Comparison of ENCODE assay signal across 22 cellular contexts in genomic region chr6:141472123-141472522, GRCh38.
DNase-seq lines count a peak whose midpoint lies in the region; FAIRE-seq and TF ChIP-seq lines count a peak whose summit lies in the region.
"Had no signal": no experiment of that assay in that cellular context is flagged by ENCODE, and none has a peak within 500 bp of the region (broad histone marks: within the 10 kb centered on the region; RNA-seq: fewer than 3 reads in every experiment).

No MANE protein-coding gene starts in this region.

- no peak overlapping the region for H3K27ac Mint-ChIP-seq in astrocyte (ENCODE audit: unreplicated experiment)
- H3K27ac Mint-ChIP-seq in neural crest cell (ENCODE audit: unreplicated experiment): no peak overlapping the region
- H3K27ac Mint-ChIP-seq: B cell; CD4-positive, alpha-beta T cell had no signal

- intact Hi-C loops in kidney (cut with DNase I): no loop called here

- H3K36me3 Mint-ChIP-seq in astrocyte (ENCODE audit: low read depth, unreplicated experiment): no peaks in the 10 kb centered on the region
- H3K36me3 Mint-ChIP-seq in neural crest cell (ENCODE audit: low read depth): peaks cover 14% of the 10 kb centered on the region

- H2AFZ ChIP-seq in astrocyte (ENCODE audit: low read depth, low read length): no peak overlapping the region

- H3K9me3 Mint-ChIP-seq in astrocyte (ENCODE audit: unreplicated experiment) (no peaks in the 10 kb centered on the region), neural crest cell (peaks cover 16% of the 10 kb centered on the region)
- H3K9me3 Mint-ChIP-seq: CD4-positive, alpha-beta T cell had no signal

- peak; percentile 26 for DNase-seq in astrocyte (ENCODE audit: low read depth)
- no peak for DNase-seq in neural crest cell (ENCODE audit: low read depth, low spot score)
- no peak for DNase-seq in NCI-H510A (lab: John Stamatoyannopoulos, UW)
- DNase-seq in stimulated activated CD4-positive, alpha-beta T cell treated with anti-CD3 and anti-CD28 coated beads, Interleukin-4, amount 100 ng/mL, for 4 hours: no peak
- DNase-seq in NCI-H187 (lab: John Stamatoyannopoulos, UW): no peak
- DNase-seq in kidney: no peak
- DNase-seq: Caco-2; CD4-positive, alpha-beta T cell; DMS153; GF-D8; HCEC 1CT; NCI-H1417 treated with DMSO at 0.1 percent for 48 hours; NCI-H1930; NCI-H2171; NCI-H446; NCI-H69; Right ventricle myocardium superior had no signal

- H3K9me3 ChIP-seq in BLaER1 treated with 17β-estradiol and CSF1 and Interleukin-3, amounts not matched to agents 10 nM and 100 nM (replicated peaks in 1 of 11): peaks cover 0 to 33% (median 28%) of the 10 kb centered on the region in 11 experiments; a peak in 15 of 22 replicates
- H3K9me3 ChIP-seq in HUES64 (ENCODE audit: insufficient read depth, low read depth, low read length) (peaks cover 28% of the 10 kb centered on the region), astrocyte (ENCODE audit: insufficient read depth, low read depth, low read length) (no peaks in the 10 kb centered on the region), kidney (ENCODE audit: control insufficient read depth in 1 of 2, low read length in 2 of 2) (no peaks in the 10 kb centered on the region)
- H3K9me3 ChIP-seq: Caco-2 had no signal

- H3K9ac ChIP-seq in BLaER1 treated with 17β-estradiol and CSF1 and Interleukin-3, amounts not matched to agents 10 nM and 100 nM: no peak overlapping the region
- H3K9ac ChIP-seq in HUES64 (ENCODE audit: low read depth, low read length) (no peak overlapping the region), astrocyte (ENCODE audit: low read length) (no peak overlapping the region), kidney (ENCODE audit: low read length in 2 of 2) (no peak overlapping the region)
- H3K9ac ChIP-seq: KMS-11 had no signal

- TF ChIP-seq CTCF in astrocyte (IDR thresholded peaks at IDR 0.05; ENCODE audit: insufficient read depth, low read depth, low read length) (no peak), neural crest cell (conservative IDR thresholded peaks at IDR 0.05) (no peak), kidney (IDR thresholded peaks at IDR 0.05; ENCODE audit: borderline replicate concordance, extremely low read depth, insufficient read depth) (no peak)

- peaks cover 0 to 19% (median 10%) of the 10 kb centered on the region in 10 experiments; a peak in 12 of 20 replicates for H3K4me1 ChIP-seq in BLaER1 treated with 17β-estradiol and CSF1 and Interleukin-3, amounts not matched to agents 10 nM and 100 nM
- H3K4me1 ChIP-seq in HUES64 (ENCODE audit: insufficient read depth, low read length) (peaks cover 21% of the 10 kb centered on the region; the same call in 1 of the 2 replicates), astrocyte (ENCODE audit: insufficient read depth, low read length) (no peaks in the 10 kb centered on the region), kidney (ENCODE audit: control insufficient read depth in 1 of 2, insufficient read depth in 1 of 2, low read depth in 1 of 2, low read length in 2 of 2) (no peaks in the 10 kb centered on the region)
- H3K4me1 ChIP-seq: Caco-2 had no signal

- H3K4me3 Mint-ChIP-seq in astrocyte (ENCODE audit: unreplicated experiment) (no peak overlapping the region), neural crest cell (peak overlapping the region; percentile 14)
- H3K4me3 Mint-ChIP-seq: B cell; CD4-positive, alpha-beta T cell had no signal

- no peaks in the 10 kb centered on the region for H4K20me1 ChIP-seq in BLaER1 treated with 17β-estradiol and CSF1 and Interleukin-3, amounts not matched to agents 10 nM and 100 nM
- no peaks in the 10 kb centered on the region for H4K20me1 ChIP-seq in astrocyte (ENCODE audit: insufficient read depth, low read length)

- no peaks in the 10 kb centered on the region for H3K36me3 ChIP-seq in BLaER1 treated with 17β-estradiol and CSF1 and Interleukin-3, amounts not matched to agents 10 nM and 100 nM
- H3K36me3 ChIP-seq in HUES64 (ENCODE audit: insufficient read depth, low read length) (no peaks in the 10 kb centered on the region), astrocyte (ENCODE audit: insufficient read depth, low read length) (no peaks in the 10 kb centered on the region), kidney (ENCODE audit: control insufficient read depth in 1 of 2, insufficient read depth in 2 of 2, low read length in 2 of 2) (no peaks in the 10 kb centered on the region)

- WGBS in HUES64: 66% methylated on average over 2 of the region's 2 CpGs

- no peak overlapping the region for H3K27ac ChIP-seq in BLaER1 treated with 17β-estradiol and CSF1 and Interleukin-3, amounts not matched to agents 10 nM and 100 nM
- peak overlapping the region; percentile 68 for H3K27ac ChIP-seq in HUES64 (ENCODE audit: low read depth, low read length)
- H3K27ac ChIP-seq in astrocyte (ENCODE audit: low read depth, low read length): no peak overlapping the region
- H3K27ac ChIP-seq in kidney (ENCODE audit: low read depth in 2 of 2, low read length in 2 of 2): no peak overlapping the region
- H3K27ac ChIP-seq: KMS-11 had no signal

- H3K27me3 ChIP-seq in BLaER1 treated with 17β-estradiol and CSF1 and Interleukin-3, amounts not matched to agents 10 nM and 100 nM: no peaks in the 10 kb centered on the region
- H3K27me3 ChIP-seq in HUES64 (ENCODE audit: insufficient read depth, low read length): no peaks in the 10 kb centered on the region
- no peaks in the 10 kb centered on the region for H3K27me3 ChIP-seq in astrocyte (ENCODE audit: insufficient read depth, low read length)

- H3K27me3 Mint-ChIP-seq in astrocyte (ENCODE audit: low read depth, unreplicated experiment) (no peaks in the 10 kb centered on the region), neural crest cell (ENCODE audit: low read depth) (no peaks in the 10 kb centered on the region)
- H3K27me3 Mint-ChIP-seq: B cell; CD4-positive, alpha-beta T cell had no signal

- H3K4me3 ChIP-seq in BLaER1 treated with 17β-estradiol and CSF1 and Interleukin-3, amounts not matched to agents 10 nM and 100 nM: no peak overlapping the region; a peak in 1 of 20 replicates
- H3K4me3 ChIP-seq in HUES64 (ENCODE audit: low read length) (no peak overlapping the region), astrocyte (ENCODE audit: insufficient read depth, low read depth, low read length) (no peak overlapping the region), kidney (ENCODE audit: low read length in 2 of 2) (no peak overlapping the region)

- no peak for FAIRE-seq in astrocyte (lab: Jason Lieb, UNC)
- no peak for FAIRE-seq in kidney (lab: Jason Lieb, UNC)
- FAIRE-seq: RCC 7860 had no signal

- H3K4me1 Mint-ChIP-seq in astrocyte (ENCODE audit: low read depth, unreplicated experiment): peaks cover 8% of the 10 kb centered on the region
- H3K4me1 Mint-ChIP-seq in neural crest cell: peaks cover 31% of the 10 kb centered on the region

- H3K4me2 ChIP-seq in BLaER1 treated with 17β-estradiol and CSF1 and Interleukin-3, amounts not matched to agents 10 nM and 100 nM: peak overlapping the region in 8 of 11 experiments; percentile 19 to 72 (median 50); a peak in 13 of 22 replicates
- no peak overlapping the region for H3K4me2 ChIP-seq in astrocyte (ENCODE audit: low read length)

- H3K79me2 ChIP-seq in astrocyte (ENCODE audit: insufficient read depth, low read length): no peaks in the 10 kb centered on the region
